In the genomic region with DNA sequence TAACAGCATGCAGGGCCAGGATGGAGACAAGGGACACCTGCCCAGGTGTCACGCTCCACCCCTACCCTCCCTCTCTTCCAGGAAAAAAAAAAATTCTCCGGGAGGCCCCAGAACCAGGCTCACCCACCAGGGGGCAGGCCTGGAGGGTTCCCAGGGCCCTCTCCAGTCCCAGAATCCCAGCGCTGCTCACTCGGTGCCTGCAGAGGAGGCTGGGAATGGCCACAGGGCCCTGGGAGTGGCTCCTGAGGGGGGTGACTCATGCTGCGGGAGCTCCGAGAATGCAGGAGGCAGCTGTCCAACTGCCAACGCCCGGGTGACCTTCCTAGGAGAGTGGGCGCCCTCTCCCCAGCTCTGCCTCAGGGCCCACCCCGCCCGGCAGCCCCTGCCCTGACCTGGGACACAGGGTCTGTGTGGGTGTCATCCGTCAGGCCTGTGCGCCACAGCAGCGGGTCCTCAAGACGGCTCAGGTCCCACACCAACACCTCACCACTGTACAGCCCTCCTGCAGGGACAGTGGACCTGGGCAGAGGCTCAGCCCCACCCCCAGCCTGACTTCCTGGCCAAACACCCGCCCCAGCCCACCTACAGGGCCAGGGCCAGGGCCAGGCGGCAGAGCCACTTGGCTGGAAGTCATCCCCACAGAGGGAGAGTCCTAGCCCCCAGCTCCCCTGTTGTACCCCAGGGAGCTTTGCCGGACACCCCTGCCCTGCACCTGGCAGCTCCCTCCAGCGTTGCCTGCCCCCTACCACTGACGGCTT, we compare ENCODE assay signal across 1 cellular context.
TF ChIP-seq lines count a peak whose summit lies in the region.

No MANE protein-coding gene starts in this region.

TF ChIP-seq in HepG2, 621 proteins besides CTCF, POLR2A, EP300 and RAD21 (continued from another document and continues in another):
- TF ChIP-seq, protein P1, sequence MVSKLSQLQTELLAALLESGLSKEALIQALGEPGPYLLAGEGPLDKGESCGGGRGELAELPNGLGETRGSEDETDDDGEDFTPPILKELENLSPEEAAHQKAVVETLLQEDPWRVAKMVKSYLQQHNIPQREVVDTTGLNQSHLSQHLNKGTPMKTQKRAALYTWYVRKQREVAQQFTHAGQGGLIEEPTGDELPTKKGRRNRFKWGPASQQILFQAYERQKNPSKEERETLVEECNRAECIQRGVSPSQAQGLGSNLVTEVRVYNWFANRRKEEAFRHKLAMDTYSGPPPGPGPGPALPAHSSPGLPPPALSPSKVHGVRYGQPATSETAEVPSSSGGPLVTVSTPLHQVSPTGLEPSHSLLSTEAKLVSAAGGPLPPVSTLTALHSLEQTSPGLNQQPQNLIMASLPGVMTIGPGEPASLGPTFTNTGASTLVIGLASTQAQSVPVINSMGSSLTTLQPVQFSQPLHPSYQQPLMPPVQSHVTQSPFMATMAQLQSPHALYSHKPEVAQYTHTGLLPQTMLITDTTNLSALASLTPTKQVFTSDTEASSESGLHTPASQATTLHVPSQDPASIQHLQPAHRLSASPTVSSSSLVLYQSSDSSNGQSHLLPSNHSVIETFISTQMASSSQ (IDR thresholded peaks at IDR 0.05; ENCODE audit: low read depth): no peak
- TF ChIP-seq, protein P1 (CRISPR knock-in tag; IDR thresholded peaks at IDR 0.05; ENCODE audit: borderline replicate concordance): 0 out of 2 replicates have a peak, but pooled peaks have one; percentile 11
- TF ChIP-seq NCOA2 (CRISPR knock-in tag; IDR thresholded peaks at IDR 0.05) (peak; percentile 34; the same call in 1 of the 2 replicates), FOSL1 (CRISPR knock-in tag; IDR thresholded peaks at IDR 0.05; ENCODE audit: borderline replicate concordance) (peak; percentile 94), TOPORS (CRISPR knock-in tag; IDR thresholded peaks at IDR 0.05) (peak; percentile 64; the same call in 1 of the 2 replicates), LCORL (IDR thresholded peaks at IDR 0.05) (no peak), LCORL (CRISPR knock-in tag; IDR thresholded peaks at IDR 0.05) (peak; percentile 89), IRX3 (CRISPR knock-in tag; IDR thresholded peaks at IDR 0.05; ENCODE audit: borderline replicate concordance, low read depth) (0 out of 2 replicates have a peak, but pooled peaks have one; percentile 10), ZEB1 (IDR thresholded peaks at IDR 0.05; ENCODE audit: insufficient replicate concordance, low read depth) (peak; percentile 83), ZNF543 (CRISPR knock-in tag; IDR thresholded peaks at IDR 0.05) (0 out of 2 replicates have a peak, but pooled peaks have one; percentile 18), ZNF282 (IDR thresholded peaks at IDR 0.05; ENCODE audit: partially characterized antibody) (no peak), ZNF605 (CRISPR knock-in tag; IDR thresholded peaks at IDR 0.05) (peak; percentile 34; the same call in 1 of the 2 replicates), KDM2A (CRISPR knock-in tag; IDR thresholded peaks at IDR 0.05; ENCODE audit: borderline replicate concordance, low read depth) (peak; percentile 53; the same call in 1 of the 2 replicates), SATB2 (CRISPR knock-in tag; IDR thresholded peaks at IDR 0.05) (no peak), HMG20B (CRISPR knock-in tag; conservative IDR thresholded peaks at IDR 0.05) (peak; percentile 19; the same call in 1 of the 2 replicates), NRL (CRISPR knock-in tag; IDR thresholded peaks at IDR 0.05; ENCODE audit: borderline replicate concordance) (0 out of 2 replicates have a peak, but pooled peaks have one; percentile 33), YEATS4 (CRISPR knock-in tag; IDR thresholded peaks at IDR 0.05; ENCODE audit: borderline replicate concordance) (peak; percentile 69), ZNF331 (CRISPR knock-in tag; IDR thresholded peaks at IDR 0.05) (0 out of 2 replicates have a peak, but pooled peaks have one; percentile 17), ZNF746 (CRISPR knock-in tag; IDR thresholded peaks at IDR 0.05) (0 out of 2 replicates have a peak, but pooled peaks have one; percentile 46), KLF16 (CRISPR knock-in tag; IDR thresholded peaks at IDR 0.05) (peak in 1 of 2 experiments; percentile 58; a peak in 2 of 4 replicates), PHF21A (CRISPR knock-in tag; IDR thresholded peaks at IDR 0.05) (peak; percentile 70), CBX1 (IDR thresholded peaks at IDR 0.05; ENCODE audit: low read depth) (peak; percentile 70), ZSCAN9 (CRISPR knock-in tag; IDR thresholded peaks at IDR 0.05; ENCODE audit: borderline replicate concordance) (no peak), SAP130 (CRISPR knock-in tag; IDR thresholded peaks at IDR 0.05; ENCODE audit: low read depth) (peak; percentile 83), RBM39 (IDR thresholded peaks at IDR 0.05; ENCODE audit: low read depth, low read length, poor library complexity, severe bottlenecking) (peak; percentile 2), SIX4 (CRISPR knock-in tag; IDR thresholded peaks at IDR 0.05) (no peak), HNRNPLL (IDR thresholded peaks at IDR 0.05; ENCODE audit: low read depth, low read length, poor library complexity, severe bottlenecking) (peak; percentile 9)
- TF ChIP-seq, protein P2, sequence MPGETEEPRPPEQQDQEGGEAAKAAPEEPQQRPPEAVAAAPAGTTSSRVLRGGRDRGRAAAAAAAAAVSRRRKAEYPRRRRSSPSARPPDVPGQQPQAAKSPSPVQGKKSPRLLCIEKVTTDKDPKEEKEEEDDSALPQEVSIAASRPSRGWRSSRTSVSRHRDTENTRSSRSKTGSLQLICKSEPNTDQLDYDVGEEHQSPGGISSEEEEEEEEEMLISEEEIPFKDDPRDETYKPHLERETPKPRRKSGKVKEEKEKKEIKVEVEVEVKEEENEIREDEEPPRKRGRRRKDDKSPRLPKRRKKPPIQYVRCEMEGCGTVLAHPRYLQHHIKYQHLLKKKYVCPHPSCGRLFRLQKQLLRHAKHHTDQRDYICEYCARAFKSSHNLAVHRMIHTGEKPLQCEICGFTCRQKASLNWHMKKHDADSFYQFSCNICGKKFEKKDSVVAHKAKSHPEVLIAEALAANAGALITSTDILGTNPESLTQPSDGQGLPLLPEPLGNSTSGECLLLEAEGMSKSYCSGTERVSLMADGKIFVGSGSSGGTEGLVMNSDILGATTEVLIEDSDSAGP (CRISPR knock-in tag; IDR thresholded peaks at IDR 0.05; ENCODE audit: borderline replicate concordance): peak; percentile 29; the same call in 1 of the 2 replicates
- TF ChIP-seq, protein P3, sequence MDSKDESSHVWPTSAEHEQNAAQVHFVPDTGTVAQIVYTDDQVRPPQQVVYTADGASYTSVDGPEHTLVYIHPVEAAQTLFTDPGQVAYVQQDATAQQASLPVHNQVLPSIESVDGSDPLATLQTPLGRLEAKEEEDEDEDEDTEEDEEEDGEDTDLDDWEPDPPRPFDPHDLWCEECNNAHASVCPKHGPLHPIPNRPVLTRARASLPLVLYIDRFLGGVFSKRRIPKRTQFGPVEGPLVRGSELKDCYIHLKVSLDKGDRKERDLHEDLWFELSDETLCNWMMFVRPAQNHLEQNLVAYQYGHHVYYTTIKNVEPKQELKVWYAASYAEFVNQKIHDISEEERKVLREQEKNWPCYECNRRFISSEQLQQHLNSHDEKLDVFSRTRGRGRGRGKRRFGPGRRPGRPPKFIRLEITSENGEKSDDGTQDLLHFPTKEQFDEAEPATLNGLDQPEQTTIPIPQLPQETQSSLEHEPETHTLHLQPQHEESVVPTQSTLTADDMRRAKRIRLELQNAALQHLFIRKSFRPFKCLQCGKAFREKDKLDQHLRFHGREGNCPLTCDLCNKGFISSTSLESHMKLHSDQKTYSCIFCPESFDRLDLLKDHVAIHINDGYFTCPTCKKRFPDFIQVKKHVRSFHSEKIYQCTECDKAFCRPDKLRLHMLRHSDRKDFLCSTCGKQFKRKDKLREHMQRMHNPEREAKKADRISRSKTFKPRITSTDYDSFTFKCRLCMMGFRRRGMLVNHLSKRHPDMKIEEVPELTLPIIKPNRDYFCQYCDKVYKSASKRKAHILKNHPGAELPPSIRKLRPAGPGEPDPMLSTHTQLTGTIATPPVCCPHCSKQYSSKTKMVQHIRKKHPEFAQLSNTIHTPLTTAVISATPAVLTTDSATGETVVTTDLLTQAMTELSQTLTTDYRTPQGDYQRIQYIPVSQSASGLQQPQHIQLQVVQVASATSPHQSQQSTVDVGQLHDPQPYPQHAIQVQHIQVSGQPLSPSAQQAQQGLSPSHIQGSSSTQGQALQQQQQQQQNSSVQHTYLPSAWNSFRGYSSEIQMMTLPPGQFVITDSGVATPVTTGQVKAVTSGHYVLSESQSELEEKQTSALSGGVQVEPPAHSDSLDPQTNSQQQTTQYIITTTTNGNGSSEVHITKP (CRISPR knock-in tag; IDR thresholded peaks at IDR 0.05; ENCODE audit: low read depth): 0 out of 2 replicates have a peak, but pooled peaks have one; percentile 19
- TF ChIP-seq, protein P4, sequence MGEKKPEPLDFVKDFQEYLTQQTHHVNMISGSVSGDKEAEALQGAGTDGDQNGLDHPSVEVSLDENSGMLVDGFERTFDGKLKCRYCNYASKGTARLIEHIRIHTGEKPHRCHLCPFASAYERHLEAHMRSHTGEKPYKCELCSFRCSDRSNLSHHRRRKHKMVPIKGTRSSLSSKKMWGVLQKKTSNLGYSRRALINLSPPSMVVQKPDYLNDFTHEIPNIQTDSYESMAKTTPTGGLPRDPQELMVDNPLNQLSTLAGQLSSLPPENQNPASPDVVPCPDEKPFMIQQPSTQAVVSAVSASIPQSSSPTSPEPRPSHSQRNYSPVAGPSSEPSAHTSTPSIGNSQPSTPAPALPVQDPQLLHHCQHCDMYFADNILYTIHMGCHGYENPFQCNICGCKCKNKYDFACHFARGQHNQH (CRISPR knock-in tag; IDR thresholded peaks at IDR 0.05): peak; percentile 61; the same call in 1 of the 2 replicates
- TF ChIP-seq, protein P5, sequence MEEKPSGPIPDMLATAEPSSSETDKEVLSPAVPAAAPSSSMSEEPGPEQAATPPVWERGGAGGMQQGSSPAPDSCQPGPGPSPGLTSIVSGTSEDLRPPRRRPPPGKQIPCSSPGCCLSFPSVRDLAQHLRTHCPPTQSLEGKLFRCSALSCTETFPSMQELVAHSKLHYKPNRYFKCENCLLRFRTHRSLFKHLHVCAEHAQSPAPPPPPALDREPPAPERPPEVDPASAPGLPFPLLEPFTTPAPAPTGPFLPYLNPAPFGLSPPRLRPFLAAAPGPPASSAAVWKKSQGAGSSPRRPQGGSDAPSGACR (CRISPR knock-in tag; IDR thresholded peaks at IDR 0.05): peak; percentile 39; the same call in 1 of the 2 replicates
- TF ChIP-seq, protein P6, sequence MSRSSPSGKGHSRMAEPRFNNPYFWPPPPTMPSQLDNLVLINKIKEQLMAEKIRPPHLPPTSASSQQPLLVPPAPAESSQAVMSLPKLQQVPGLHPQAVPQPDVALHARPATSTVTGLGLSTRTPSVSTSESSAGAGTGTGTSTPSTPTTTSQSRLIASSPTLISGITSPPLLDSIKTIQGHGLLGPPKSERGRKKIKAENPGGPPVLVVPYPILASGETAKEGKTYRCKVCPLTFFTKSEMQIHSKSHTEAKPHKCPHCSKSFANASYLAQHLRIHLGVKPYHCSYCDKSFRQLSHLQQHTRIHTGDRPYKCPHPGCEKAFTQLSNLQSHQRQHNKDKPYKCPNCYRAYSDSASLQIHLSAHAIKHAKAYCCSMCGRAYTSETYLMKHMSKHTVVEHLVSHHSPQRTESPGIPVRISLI (CRISPR knock-in tag; IDR thresholded peaks at IDR 0.05; ENCODE audit: borderline replicate concordance): peak; percentile 95
- TF ChIP-seq, protein P7, sequence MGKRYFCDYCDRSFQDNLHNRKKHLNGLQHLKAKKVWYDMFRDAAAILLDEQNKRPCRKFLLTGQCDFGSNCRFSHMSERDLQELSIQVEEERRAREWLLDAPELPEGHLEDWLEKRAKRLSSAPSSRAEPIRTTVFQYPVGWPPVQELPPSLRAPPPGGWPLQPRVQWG (CRISPR knock-in tag; IDR thresholded peaks at IDR 0.05; ENCODE audit: borderline replicate concordance, low read depth): no peak
- TF ChIP-seq, protein P8, sequence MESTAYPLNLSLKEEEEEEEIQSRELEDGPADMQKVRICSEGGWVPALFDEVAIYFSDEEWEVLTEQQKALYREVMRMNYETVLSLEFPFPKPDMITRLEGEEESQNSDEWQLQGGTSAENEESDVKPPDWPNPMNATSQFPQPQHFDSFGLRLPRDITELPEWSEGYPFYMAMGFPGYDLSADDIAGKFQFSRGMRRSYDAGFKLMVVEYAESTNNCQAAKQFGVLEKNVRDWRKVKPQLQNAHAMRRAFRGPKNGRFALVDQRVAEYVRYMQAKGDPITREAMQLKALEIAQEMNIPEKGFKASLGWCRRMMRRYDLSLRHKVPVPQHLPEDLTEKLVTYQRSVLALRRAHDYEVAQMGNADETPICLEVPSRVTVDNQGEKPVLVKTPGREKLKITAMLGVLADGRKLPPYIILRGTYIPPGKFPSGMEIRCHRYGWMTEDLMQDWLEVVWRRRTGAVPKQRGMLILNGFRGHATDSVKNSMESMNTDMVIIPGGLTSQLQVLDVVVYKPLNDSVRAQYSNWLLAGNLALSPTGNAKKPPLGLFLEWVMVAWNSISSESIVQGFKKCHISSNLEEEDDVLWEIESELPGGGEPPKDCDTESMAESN (CRISPR knock-in tag; conservative IDR thresholded peaks at IDR 0.05): 0 out of 2 replicates have a peak, but pooled peaks have one; percentile 56
- TF ChIP-seq, protein P9, sequence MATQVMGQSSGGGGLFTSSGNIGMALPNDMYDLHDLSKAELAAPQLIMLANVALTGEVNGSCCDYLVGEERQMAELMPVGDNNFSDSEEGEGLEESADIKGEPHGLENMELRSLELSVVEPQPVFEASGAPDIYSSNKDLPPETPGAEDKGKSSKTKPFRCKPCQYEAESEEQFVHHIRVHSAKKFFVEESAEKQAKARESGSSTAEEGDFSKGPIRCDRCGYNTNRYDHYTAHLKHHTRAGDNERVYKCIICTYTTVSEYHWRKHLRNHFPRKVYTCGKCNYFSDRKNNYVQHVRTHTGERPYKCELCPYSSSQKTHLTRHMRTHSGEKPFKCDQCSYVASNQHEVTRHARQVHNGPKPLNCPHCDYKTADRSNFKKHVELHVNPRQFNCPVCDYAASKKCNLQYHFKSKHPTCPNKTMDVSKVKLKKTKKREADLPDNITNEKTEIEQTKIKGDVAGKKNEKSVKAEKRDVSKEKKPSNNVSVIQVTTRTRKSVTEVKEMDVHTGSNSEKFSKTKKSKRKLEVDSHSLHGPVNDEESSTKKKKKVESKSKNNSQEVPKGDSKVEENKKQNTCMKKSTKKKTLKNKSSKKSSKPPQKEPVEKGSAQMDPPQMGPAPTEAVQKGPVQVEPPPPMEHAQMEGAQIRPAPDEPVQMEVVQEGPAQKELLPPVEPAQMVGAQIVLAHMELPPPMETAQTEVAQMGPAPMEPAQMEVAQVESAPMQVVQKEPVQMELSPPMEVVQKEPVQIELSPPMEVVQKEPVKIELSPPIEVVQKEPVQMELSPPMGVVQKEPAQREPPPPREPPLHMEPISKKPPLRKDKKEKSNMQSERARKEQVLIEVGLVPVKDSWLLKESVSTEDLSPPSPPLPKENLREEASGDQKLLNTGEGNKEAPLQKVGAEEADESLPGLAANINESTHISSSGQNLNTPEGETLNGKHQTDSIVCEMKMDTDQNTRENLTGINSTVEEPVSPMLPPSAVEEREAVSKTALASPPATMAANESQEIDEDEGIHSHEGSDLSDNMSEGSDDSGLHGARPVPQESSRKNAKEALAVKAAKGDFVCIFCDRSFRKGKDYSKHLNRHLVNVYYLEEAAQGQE (IDR thresholded peaks at IDR 0.05; ENCODE audit: borderline replicate concordance in 1 of 2, low read depth in 1 of 2, low read length in 2 of 2): peak; percentile 2 to 76
